In the genomic region with DNA sequence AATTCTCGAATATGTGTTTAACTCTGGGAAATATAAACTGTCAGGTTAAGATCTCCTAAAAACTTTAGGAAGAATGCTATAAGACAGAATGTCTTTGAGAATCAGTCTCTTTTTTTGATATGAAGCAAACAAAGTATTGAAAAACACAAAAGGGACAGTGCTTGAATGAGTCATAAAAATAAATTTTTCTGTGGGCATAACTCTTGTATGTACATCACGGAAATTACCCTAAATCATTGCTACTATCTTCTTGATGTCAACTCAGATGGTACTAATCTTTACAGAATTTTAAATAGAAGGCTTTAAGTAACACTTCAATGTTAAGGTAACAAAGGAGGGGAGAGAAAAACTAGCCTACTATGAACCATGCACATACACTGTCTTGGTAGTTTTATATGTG, we compare ENCODE assay signal across 19 cellular contexts.
"Had no signal": no experiment of that assay in that cellular context is flagged by ENCODE, and none has a peak within 500 bp of the region (broad histone marks: within the 10 kb centered on the region; RNA-seq: fewer than 3 reads in every experiment).

No MANE protein-coding gene starts in this region.

- DNase-seq: activated CD4-positive, alpha-beta T cell treated with anti-CD3 and anti-CD28 coated beads, Interleukin-2, amount 50 U/mL, for 1 hour; activated CD8-positive, alpha-beta memory T cell treated with anti-CD3 and anti-CD28 coated beads, Interleukin-2, amount 50 U/mL, for 48 hours; activated gamma-delta T cell treated with Interleukin-2 at 50 U/mL for 16 hours; adrenal gland; central memory CD4-positive, alpha-beta T cell; colonic mucosa; head of caudate nucleus; hypothalamus; left ventricle myocardium inferior; naive thymus-derived CD8-positive, alpha-beta T cell; posterior cingulate gyrus; right lobe of liver; stimulated activated CD4-positive, alpha-beta T cell treated with anti-CD3 and anti-CD28 coated beads, Interleukin-1b, Interleukin-23, amount 100 ng/mL, for 48 hours; T-helper 9 cell; upper lobe of left lung had no signal

- ATAC-seq: gastroesophageal sphincter; naive thymus-derived CD8-positive, alpha-beta T cell; right lobe of liver; WTC11 had no signal

- H3K27me3 Mint-ChIP-seq: naive thymus-derived CD8-positive, alpha-beta T cell had no signal

- H3K4me3 Mint-ChIP-seq: activated T-helper 1 cell treated with anti-CD3 and anti-CD28 coated beads, Interleukin-12 subunit alpha, Interleukin-12 subunit beta, Interleukin-2, Interleukin-4 antibody, amounts not matched to agents 30 ng/mL and 10 ng/mL and 1 ng/mL, durations not matched to agents 14 hours and 24 hours and 36 hours; naive thymus-derived CD8-positive, alpha-beta T cell; neural progenitor cell; WTC11 had no signal

- H3K36me3 Mint-ChIP-seq: naive thymus-derived CD8-positive, alpha-beta T cell; neural progenitor cell; WTC11 had no signal

- H3K4me1 Mint-ChIP-seq: neural progenitor cell, WTC11 had no signal

- H3K27ac Mint-ChIP-seq: neural progenitor cell, WTC11 had no signal
